ENCODE assay signal across 20 cellular contexts in the genomic region with DNA sequence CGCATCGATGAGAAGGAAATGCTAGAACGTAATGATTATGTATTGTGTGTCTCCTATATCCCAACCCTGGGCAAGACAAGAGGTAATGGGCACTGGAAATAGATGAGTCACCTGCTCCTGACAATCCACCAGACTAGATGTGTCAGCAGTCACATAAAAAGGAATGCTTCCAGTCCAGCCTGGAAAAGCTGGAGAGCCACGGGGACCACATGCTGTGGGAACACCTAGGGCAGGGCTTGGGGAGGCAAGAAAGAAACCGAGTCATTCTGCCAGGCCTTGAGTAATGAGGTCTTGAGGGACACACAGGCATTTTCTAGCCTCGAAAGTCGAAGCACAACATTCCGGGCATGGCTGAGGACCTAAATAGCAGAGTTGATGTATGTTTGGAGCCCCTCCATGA.
DNase-seq lines count a peak whose midpoint lies in the region; ATAC-seq, FAIRE-seq and TF ChIP-seq lines count a peak whose summit lies in the region.
"Had no signal": no experiment of that assay in that cellular context is flagged by ENCODE, and none has a peak within 500 bp of the region (broad histone marks: within the 10 kb centered on the region; RNA-seq: fewer than 3 reads in every experiment).

No MANE protein-coding gene starts in this region.

- TF ChIP-seq RAD21 in SK-N-SH (IDR thresholded peaks at IDR 0.05; ENCODE audit: low read length): no peak

- TF ChIP-seq EP300 in SK-N-SH (IDR thresholded peaks at IDR 0.05; ENCODE audit: borderline replicate concordance in 1 of 2, low read depth in 1 of 2, low read length in 1 of 2): no peak

- H3K9me3 ChIP-seq in fibroblast of lung (ENCODE audit: control insufficient read depth, insufficient read depth, low read depth, low read length) (no peaks in the 10 kb centered on the region), SK-N-SH (no peaks in the 10 kb centered on the region)
- H3K9me3 ChIP-seq: colonic mucosa, neutrophil, thoracic aorta had no signal

- H3K4me1 ChIP-seq in fibroblast of lung (ENCODE audit: control insufficient read depth, extremely low read depth, insufficient read depth, low read length) (peaks cover 13% of the 10 kb centered on the region), SK-N-SH (ENCODE audit: control insufficient read depth in 1 of 2, insufficient read depth in 2 of 2, low read depth in 1 of 2, low read length in 1 of 2) (no peaks in the 10 kb centered on the region)
- H3K4me1 ChIP-seq: colonic mucosa, sigmoid colon had no signal

- H2AFZ ChIP-seq in fibroblast of lung (ENCODE audit: low read length): no peak overlapping the region
- H2AFZ ChIP-seq in SK-N-SH (ENCODE audit: low read depth): no peak overlapping the region

- H3K36me3 ChIP-seq in fibroblast of lung (ENCODE audit: control insufficient read depth, insufficient read depth, low read length): no peaks in the 10 kb centered on the region
- no peaks in the 10 kb centered on the region for H3K36me3 ChIP-seq in SK-N-SH (replicated peaks in 1 of 2; ENCODE audit: control insufficient read depth in 1 of 2, insufficient read depth in 2 of 2, low read length in 1 of 2)
- H3K36me3 ChIP-seq: colonic mucosa, neutrophil, sigmoid colon, thoracic aorta had no signal

- ATAC-seq in HG02678 (IDR thresholded peaks at IDR 0.05; ENCODE audit: unreplicated experiment): no peak

- DNase-seq in GM04504 (ENCODE audit: low read depth) (peak; percentile 72), RWPE1 (ENCODE audit: low spot score) (peak; percentile 28), fibroblast of lung (ENCODE audit: low read depth in 2 of 2) (peak; percentile 5 to 93), urothelium cell line (ENCODE audit: low spot score) (peak; percentile 57), NCI-H2107 (lab: John Stamatoyannopoulos, UW) (no peak), SK-N-SH (no peak)
- DNase-seq: activated B cell treated with CpG ODN at 0.5 μM for 24 hours; amniotic stem cell; colonic mucosa; Karpas-422; NCI-H1694; NCI-H510A; sigmoid colon; stimulated activated CD4-positive, alpha-beta T cell treated with anti-CD3 and anti-CD28 coated beads, Interleukin-4, amount 100 ng/mL, for 1 hour; stimulated activated CD8-positive, alpha-beta memory T cell treated with anti-CD3 and anti-CD28 coated beads, Interleukin-4, amount 100 ng/mL, for 48 hours had no signal

- no peaks in the 10 kb centered on the region for H3K79me2 ChIP-seq in fibroblast of lung (ENCODE audit: control insufficient read depth, insufficient read depth, low read length)
- H3K79me2 ChIP-seq in SK-N-SH (ENCODE audit: insufficient read depth): no peaks in the 10 kb centered on the region

- H3K4me3 ChIP-seq in fibroblast of lung (replicated peaks in 1 of 4; ENCODE audit: control extremely low read depth in 1 of 4, insufficient read depth in 1 of 4, low read depth in 3 of 4, low read length in 4 of 4) (no peak overlapping the region), SK-N-SH (ENCODE audit: low read depth in 2 of 2, low read length in 1 of 2) (no peak overlapping the region)
- H3K4me3 ChIP-seq: colonic mucosa, sigmoid colon, thoracic aorta had no signal

- TF ChIP-seq CTCF in RWPE1 (conservative IDR thresholded peaks at IDR 0.05; ENCODE audit: low read depth) (no peak), fibroblast of lung (conservative IDR thresholded peaks at IDR 0.05 in 1 of 2, IDR thresholded peaks at IDR 0.05 in 1 of 2; ENCODE audit: low read depth in 1 of 2, low read length in 2 of 2) (no peak), SK-N-SH (IDR thresholded peaks at IDR 0.05) (no peak)

- H3K27ac ChIP-seq in RWPE1: no peak overlapping the region
- no peak overlapping the region for H3K27ac ChIP-seq in fibroblast of lung (ENCODE audit: insufficient read depth, low read length)
- H3K27ac ChIP-seq in SK-N-SH (ENCODE audit: low read depth in 2 of 2, low read length in 1 of 2): no peak overlapping the region
- H3K27ac ChIP-seq: colonic mucosa, neutrophil, sigmoid colon, thoracic aorta had no signal

- no peak overlapping the region for H3K4me2 ChIP-seq in fibroblast of lung (ENCODE audit: extremely low read depth, insufficient read depth, low read length)
- no peak overlapping the region for H3K4me2 ChIP-seq in SK-N-SH

- POLR2A ChIA-PET in RWPE1 (lab: Yijun Ruan, JAX; ENCODE audit: low non-redundant PET) (no interaction called here), SK-N-SH (lab: Yijun Ruan, JAX) (no interaction called here)

- H3K9ac ChIP-seq in fibroblast of lung (ENCODE audit: insufficient read depth, low read length) (no peak overlapping the region), SK-N-SH (no peak overlapping the region)

- CTCF ChIA-PET in RWPE1 (lab: Yijun Ruan, JAX): no interaction called here
- CTCF ChIA-PET in SK-N-SH (lab: Yijun Ruan, JAX): no interaction called here

- 27% methylated on average over 8 of the region's 8 CpGs for WGBS in SK-N-SH (ENCODE audit: low lambda C conversion rate)

- H3K27me3 ChIP-seq in fibroblast of lung (ENCODE audit: control insufficient read depth, insufficient read depth, low read length) (no peaks in the 10 kb centered on the region), SK-N-SH (ENCODE audit: insufficient read depth) (no peaks in the 10 kb centered on the region)
- H3K27me3 ChIP-seq: colonic mucosa, neutrophil, sigmoid colon had no signal

- no peaks in the 10 kb centered on the region for H3K9me2 ChIP-seq in SK-N-SH

- H4K20me1 ChIP-seq in fibroblast of lung (ENCODE audit: control insufficient read depth, extremely low read depth, insufficient read depth, low read length) (no peaks in the 10 kb centered on the region), SK-N-SH (ENCODE audit: insufficient read depth) (no peaks in the 10 kb centered on the region)

- H3F3A ChIP-seq in SK-N-SH (replicated peaks; ENCODE audit: insufficient read depth): no peaks in the 10 kb centered on the region

- FAIRE-seq in urothelium cell line (lab: Jason Lieb, UNC): peak; percentile 27
- FAIRE-seq: GM19239, islet of Langerhans had no signal

TF ChIP-seq in SK-N-SH, 30 proteins besides CTCF, POLR2A, EP300 and RAD21:
- TF ChIP-seq GABPA (IDR thresholded peaks at IDR 0.05; ENCODE audit: low read depth) (no peak), MEF2A (IDR thresholded peaks at IDR 0.05; ENCODE audit: borderline replicate concordance, low read depth) (no peak)

Comparison
In these comparisons a context has a peak if more than half of its experiments do, and no peak if none do; other contexts are left out.
1. DNase-seq: peak in GM04504 (single experiment), RWPE1 (single experiment), fibroblast of lung (2 of 2) and urothelium cell line (single experiment); none in NCI-H2107 (single experiment) and SK-N-SH (single experiment).